Comparison of ENCODE assay signal across 23 cellular contexts in the genomic region with DNA sequence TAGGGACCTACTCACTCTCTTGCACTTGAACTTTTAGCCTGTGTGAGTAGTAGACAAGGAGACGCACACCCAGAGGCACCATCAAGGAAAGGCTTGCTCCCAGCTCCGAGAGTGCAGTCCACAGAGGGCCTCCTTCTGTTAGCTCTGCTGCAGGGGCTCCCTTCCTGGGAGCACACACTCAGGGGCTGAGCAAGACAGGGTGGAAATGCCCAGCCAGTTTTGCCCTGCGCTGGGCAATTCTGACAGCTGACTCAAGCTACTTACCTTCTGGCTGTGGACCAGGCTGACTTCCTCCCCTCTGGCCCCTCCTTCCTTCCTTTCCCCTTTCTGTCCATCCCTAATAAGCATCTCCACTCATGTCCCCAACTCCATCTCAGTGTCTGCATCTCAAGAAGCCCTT.
A peak's percentile ranks its signal among the peaks of the same experiment; 100 is the strongest.
DNase-seq lines count a peak whose midpoint lies in the region; FAIRE-seq and TF ChIP-seq lines count a peak whose summit lies in the region.
"Had no signal": no experiment of that assay in that cellular context is flagged by ENCODE, and none has a peak within 500 bp of the region (broad histone marks: within the 10 kb centered on the region; RNA-seq: fewer than 3 reads in every experiment).

No MANE protein-coding gene starts in this region.

- FAIRE-seq in keratinocyte (lab: Jason Lieb, UNC): peak; percentile 43
- FAIRE-seq: A549, G401.6 had no signal

- dilution Hi-C loops in keratinocyte (cut with MboI; ENCODE audit: extremely low pct_ligation_motif_present, low sequenced_read_pairs): loop anchor here (10.0 kb wide), 1 partner anchor 171 kb away; no protein-coding TSS in a partner anchor

- peaks cover 23% of the 10 kb centered on the region for H3K4me1 ChIP-seq in keratinocyte (ENCODE audit: control insufficient read depth, extremely low read depth, insufficient read depth, low read length)
- H3K4me1 ChIP-seq: A549, Peyer's patch had no signal

- H3K9ac ChIP-seq in keratinocyte (ENCODE audit: control insufficient read depth, extremely low read depth, insufficient read depth, low read length): no peak overlapping the region

- H3K9me3 Mint-ChIP-seq in type B pancreatic cell (no peaks in the 10 kb centered on the region), endothelial cell (ENCODE audit: unreplicated experiment) (no peaks in the 10 kb centered on the region)

- H3K4me1 Mint-ChIP-seq in type B pancreatic cell (ENCODE audit: unreplicated experiment) (peaks cover 43% of the 10 kb centered on the region), endothelial cell (ENCODE audit: unreplicated experiment) (peaks cover 16% of the 10 kb centered on the region)

- no peak overlapping the region for H3K4me3 Mint-ChIP-seq in type B pancreatic cell
- H3K4me3 Mint-ChIP-seq in endothelial cell (ENCODE audit: unreplicated experiment): no peak overlapping the region

- H3K36me3 Mint-ChIP-seq in type B pancreatic cell (no peaks in the 10 kb centered on the region), endothelial cell (ENCODE audit: low read depth, unreplicated experiment) (no peaks in the 10 kb centered on the region)

- no peak overlapping the region for H3K27ac Mint-ChIP-seq in type B pancreatic cell
- no peak overlapping the region for H3K27ac Mint-ChIP-seq in endothelial cell (ENCODE audit: unreplicated experiment)

- H3K27ac ChIP-seq in keratinocyte (ENCODE audit: control insufficient read depth, insufficient read depth, low read length): no peak overlapping the region
- H3K27ac ChIP-seq: A549, C4-2B, Peyer's patch had no signal

- TF ChIP-seq CTCF in keratinocyte (optimal IDR thresholded peaks at IDR 0.05 in 1 of 3, IDR thresholded peaks at IDR 0.05 in 1 of 3, conservative IDR thresholded peaks at IDR 0.05 in 1 of 3; ENCODE audit: extremely low read depth in 1 of 3, insufficient read depth in 2 of 3, low read length in 3 of 3) (no peak), type B pancreatic cell (conservative IDR thresholded peaks at IDR 0.05) (no peak), endothelial cell (IDR thresholded peaks at IDR 0.05; ENCODE audit: unreplicated experiment) (no peak)

- H3K4me3 ChIP-seq in keratinocyte (ENCODE audit: control insufficient read depth in 2 of 3, extremely low read depth in 1 of 3, insufficient read depth in 2 of 3, low read depth in 1 of 3, low read length in 3 of 3): no peak overlapping the region
- H3K4me3 ChIP-seq: A549, MG63, Peyer's patch had no signal

- no peak overlapping the region for H2AFZ ChIP-seq in keratinocyte (ENCODE audit: control insufficient read depth, low read length)

- H3K27me3 ChIP-seq in keratinocyte (ENCODE audit: control insufficient read depth, extremely low read depth, insufficient read depth, low read length): peaks cover 9% of the 10 kb centered on the region
- H3K27me3 ChIP-seq: Peyer's patch had no signal

- H3K36me3 ChIP-seq in keratinocyte (ENCODE audit: control insufficient read depth in 2 of 2, extremely low read depth in 1 of 2, insufficient read depth in 2 of 2, low read length in 2 of 2): no peaks in the 10 kb centered on the region
- H3K36me3 ChIP-seq: MG63, Peyer's patch had no signal

- no peaks in the 10 kb centered on the region for H3K9me1 ChIP-seq in keratinocyte (ENCODE audit: control insufficient read depth, extremely low read depth, insufficient read depth, low read length)

- no peak overlapping the region for H3K4me2 ChIP-seq in keratinocyte (ENCODE audit: control insufficient read depth, extremely low read depth, insufficient read depth, low read depth, low read length)
- H3K4me2 ChIP-seq: A549 had no signal

- H3K79me2 ChIP-seq in keratinocyte (ENCODE audit: control insufficient read depth, insufficient read depth, low read length): no peaks in the 10 kb centered on the region

- no peaks in the 10 kb centered on the region for H3K9me3 ChIP-seq in keratinocyte (ENCODE audit: control insufficient read depth, low read depth, low read length)
- H3K9me3 ChIP-seq: A549, MG63, Peyer's patch had no signal

- DNase-seq in activated effector memory CD4-positive, alpha-beta T cell treated with anti-CD3 and anti-CD28 coated beads, Interleukin-2, amount 50 U/mL, for 16 hours: peak; percentile 30
- DNase-seq in activated effector memory CD4-positive, alpha-beta T cell treated with Interleukin-2 at 50 U/mL for 16 hours: no peak
- DNase-seq in M059J (ENCODE audit: low read depth): peak; percentile 51
- no peak for DNase-seq in keratinocyte (ENCODE audit: low read depth, low spot score)
- DNase-seq in type B pancreatic cell (ENCODE audit: extremely low spot score, unreplicated experiment): peak; percentile 31
- no peak for DNase-seq in NCI-H2081 (lab: John Stamatoyannopoulos, UW)
- DNase-seq in DMS153 treated with DMSO at 0.1 percent for 48 hours (lab: John Stamatoyannopoulos, UW; ENCODE audit: unreplicated experiment): no peak
- DNase-seq in endothelial cell (ENCODE audit: low spot score): no peak
- DNase-seq: COR-L47, DMS153, GOT3, KG1, MG63, NCI-H1092 treated with DMSO at 0.1 percent for 48 hours, NCI-H1694 treated with DMSO at 0.1 percent for 48 hours, NCI-H2171, NCI-H446 treated with DMSO at 0.1 percent for 48 hours, NCI-H82, SIG-M5 had no signal

- H4K20me1 ChIP-seq in keratinocyte (ENCODE audit: control insufficient read depth, extremely low read depth, insufficient read depth, low read length): no peaks in the 10 kb centered on the region

- peaks cover 35% of the 10 kb centered on the region for H3K27me3 Mint-ChIP-seq in type B pancreatic cell
- peaks cover 1% of the 10 kb centered on the region for H3K27me3 Mint-ChIP-seq in endothelial cell (ENCODE audit: unreplicated experiment)

Comparison
In these comparisons a context has a peak if more than half of its experiments do, and no peak if none do; other contexts are left out.
1. DNase-seq: peak in activated effector memory CD4-positive, alpha-beta T cell treated with anti-CD3 and anti-CD28 coated beads, Interleukin-2, amount 50 U/mL, for 16 hours (single experiment), M059J (single experiment) and type B pancreatic cell (single experiment); none in activated effector memory CD4-positive, alpha-beta T cell treated with Interleukin-2 at 50 U/mL for 16 hours (single experiment), keratinocyte (single experiment), NCI-H2081 (0 of 2), DMS153 treated with DMSO at 0.1 percent for 48 hours (single experiment) and endothelial cell (single experiment).